8 cellular contexts compared by ENCODE assay signal in the genomic region with DNA sequence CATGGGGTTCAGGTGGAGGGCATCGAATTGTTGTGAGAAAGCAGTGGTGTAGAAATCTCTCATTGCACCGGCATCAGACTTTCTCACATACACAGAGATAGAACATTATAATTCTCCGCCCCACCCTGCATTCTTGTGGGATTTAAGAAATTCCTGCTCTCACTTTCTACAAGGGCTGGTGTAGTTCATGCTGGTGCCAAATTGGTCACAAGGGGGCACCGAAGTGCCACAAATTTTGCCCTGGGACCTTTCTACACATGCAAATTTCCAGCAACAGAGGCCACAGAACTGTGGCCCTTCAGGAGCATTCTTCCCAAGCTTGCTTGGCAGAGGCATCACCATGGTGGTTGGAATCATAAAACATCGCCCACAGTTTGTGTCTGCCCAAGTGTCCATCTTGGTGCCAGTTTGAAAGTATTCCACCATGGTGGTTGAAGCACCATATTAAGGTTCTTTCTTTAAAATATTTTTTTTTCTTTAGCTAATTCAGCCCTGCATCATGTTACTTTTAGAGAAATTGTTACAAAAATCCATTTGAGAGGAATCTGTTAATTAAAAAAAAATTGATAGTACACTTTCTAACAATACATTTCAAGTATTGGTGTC.
DNase-seq lines count a peak whose midpoint lies in the region; ATAC-seq and TF ChIP-seq lines count a peak whose summit lies in the region.

No MANE protein-coding gene starts in this region.

- no peaks in the 10 kb centered on the region for H3K36me3 Mint-ChIP-seq in glutamatergic neuron (ENCODE audit: unreplicated experiment)

- peaks cover 3% of the 10 kb centered on the region for H3K9me3 Mint-ChIP-seq in glutamatergic neuron (ENCODE audit: unreplicated experiment)

- no peaks in the 10 kb centered on the region for H3K27me3 ChIP-seq in BLaER1

- intact Hi-C loops in sciatic nerve (cut with DNase I), result no loop called here

- DNase-seq in GM13977 (ENCODE audit: low spot score), result no peak
- DNase-seq in NCI-H187 treated with DMSO at 0.1 percent for 48 hours (lab: John Stamatoyannopoulos, UW), result peak; percentile 36
- peak; percentile 9 to 26 for DNase-seq in activated CD4-positive, alpha-beta T cell treated with anti-CD3 and anti-CD28 coated beads, Interleukin-2, amount 50 U/mL, for 48 hours
- peak; percentile 74 for DNase-seq in glutamatergic neuron
- DNase-seq in sciatic nerve (ENCODE audit: low spot score), result peak; percentile 57

- H3K36me3 ChIP-seq in BLaER1, result no peaks in the 10 kb centered on the region

- H3K4me3 ChIP-seq in BLaER1, result no peak overlapping the region

- peaks cover 55% of the 10 kb centered on the region for H3K4me1 ChIP-seq in BLaER1

- peak; percentile 68 for TF ChIP-seq CTCF in GM13977 (IDR thresholded peaks at IDR 0.05; ENCODE audit: extremely low read depth, insufficient read depth, missing control alignments)
- TF ChIP-seq CTCF in glutamatergic neuron (IDR thresholded peaks at IDR 0.05; ENCODE audit: partially characterized antibody, unreplicated experiment), result peak; percentile 75

- H3K9ac ChIP-seq in BLaER1, result no peak overlapping the region

- no peaks in the 10 kb centered on the region for H3K27me3 Mint-ChIP-seq in glutamatergic neuron (ENCODE audit: unreplicated experiment)

- peaks cover 2% of the 10 kb centered on the region for H3K4me1 Mint-ChIP-seq in glutamatergic neuron (ENCODE audit: low read depth, unreplicated experiment)

- ATAC-seq in HG02798 (IDR thresholded peaks at IDR 0.05; ENCODE audit: poor library complexity, unreplicated experiment) (peak; percentile 80), sciatic nerve (peak; percentile 57), HG03565 (IDR thresholded peaks at IDR 0.05; ENCODE audit: unreplicated experiment) (no peak)

- no peaks in the 10 kb centered on the region; the same call in 1 of the 2 replicates for H3K9me3 ChIP-seq in BLaER1

- H3K4me2 ChIP-seq in BLaER1, result 0 out of 2 replicates have a peak overlapping the region, but pooled peaks have one; percentile 7

- in situ Hi-C loops in GM13977 (cut with MboI; ENCODE audit: low pct_unique_long_range_greater_than_20kb, low sequenced_read_pairs, unreplicated experiment), result no loop called here

- no peak overlapping the region for H3K27ac ChIP-seq in BLaER1

- H3K27ac Mint-ChIP-seq in glutamatergic neuron (ENCODE audit: unreplicated experiment), result no peak overlapping the region

- no peaks in the 10 kb centered on the region for H4K20me1 ChIP-seq in BLaER1

- H3K4me3 Mint-ChIP-seq in glutamatergic neuron (ENCODE audit: unreplicated experiment), result no peak overlapping the region
